Comparison of ENCODE assay signal across 7 cellular contexts in the genomic region with DNA sequence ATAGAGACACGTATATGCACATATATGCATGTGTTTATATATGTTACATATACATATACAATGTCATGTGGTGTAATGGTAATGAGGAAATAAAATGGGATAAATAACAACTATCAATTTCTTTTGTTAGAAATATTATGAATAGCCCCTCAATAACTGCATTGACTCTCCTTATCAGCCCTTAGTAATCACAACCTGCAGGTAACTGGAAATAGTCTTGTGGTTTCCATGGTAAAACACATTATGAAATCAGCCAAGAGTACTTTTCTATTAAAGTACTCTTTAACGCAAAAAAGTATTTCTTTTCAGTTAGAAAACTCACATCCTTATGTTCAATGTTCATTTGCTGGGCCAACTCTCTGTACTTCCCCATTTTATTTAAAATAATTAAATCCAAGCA.
"Had no signal": no experiment of that assay in that cellular context is flagged by ENCODE, and none has a peak within 500 bp of the region (broad histone marks: within the 10 kb centered on the region; RNA-seq: fewer than 3 reads in every experiment).

No MANE protein-coding gene starts in this region.

- FAIRE-seq: H1, H54, HTR-8/SVneo had no signal

- ATAC-seq: GM23338 had no signal

- H3K4me1 Mint-ChIP-seq: IgD-negative memory B cell had no signal

- H3K4me3 Mint-ChIP-seq: GM23338, H9, IgD-negative memory B cell had no signal

- H3K4me2 ChIP-seq: GM23338 had no signal

- H3K27me3 Mint-ChIP-seq: IgD-negative memory B cell had no signal

- H3K4me3 ChIP-seq: GM23338 had no signal

- DNase-seq: H9, HCEC 1CT had no signal

- H2AFZ ChIP-seq: GM23338 had no signal

- H3K27ac Mint-ChIP-seq: GM23338, IgD-negative memory B cell had no signal
